ENCODE assay signal across 12 cellular contexts in the genomic region with DNA sequence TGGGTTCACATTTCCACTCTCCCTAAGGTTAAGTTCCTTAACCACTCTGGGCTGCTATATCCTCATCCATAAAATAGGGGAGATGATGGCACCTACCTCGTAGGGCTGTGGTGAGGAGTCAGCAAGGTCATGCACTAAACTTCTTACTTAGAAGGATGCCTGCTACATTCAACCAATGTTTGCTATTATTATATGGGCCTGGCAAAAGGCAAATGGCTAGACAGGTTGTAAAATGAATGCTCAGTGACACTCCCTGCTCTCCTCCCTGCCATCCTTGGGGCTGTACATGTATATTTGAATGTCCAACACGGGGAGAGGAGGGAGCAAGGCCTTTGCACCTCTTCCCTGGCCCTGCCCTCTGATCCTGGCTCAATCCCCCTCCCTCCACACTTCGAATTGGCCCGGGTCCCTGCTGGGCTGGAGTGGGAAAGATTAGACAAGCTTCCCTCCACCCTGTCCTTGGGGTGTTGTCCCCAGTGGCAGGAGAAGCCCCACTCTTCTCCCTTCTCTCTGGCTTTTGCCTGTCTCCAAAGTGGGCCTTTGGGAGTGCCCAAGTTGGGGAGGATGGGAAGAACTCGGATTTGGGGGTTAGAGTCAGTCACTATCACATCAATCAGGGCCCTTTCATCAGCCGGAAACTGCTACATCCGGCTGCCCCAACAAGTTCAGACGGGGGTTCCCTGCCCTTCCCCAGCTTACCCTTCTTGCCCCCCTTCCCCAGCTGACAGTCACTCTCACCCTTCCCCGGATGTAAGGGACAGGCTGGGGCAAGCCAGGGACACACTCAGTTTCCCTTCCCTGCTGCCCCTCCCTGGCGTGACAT. TPM values are rescaled to one million over a fixed set of nuclear protein-coding genes. Genes with fewer than 3 reads are reported as not detected.
A peak's percentile ranks its signal among the peaks of the same experiment; 100 is the strongest.
DNase-seq lines count a peak whose midpoint lies in the region; ATAC-seq and TF ChIP-seq lines count a peak whose summit lies in the region.
"Had no signal": no experiment of that assay in that cellular context is flagged by ENCODE, and none has a peak within 500 bp of the region (broad histone marks: within the 10 kb centered on the region; RNA-seq: fewer than 3 reads in every experiment).

No MANE protein-coding gene starts in this region.

- H3K27ac Mint-ChIP-seq in naive B cell, result peak overlapping the region in 4 of 6 donors; percentile 89 to 98 (median 96)

- H3K27ac ChIP-seq in brain microvascular endothelial cell (no peak overlapping the region), PC-9 (no peak overlapping the region)
- H3K27ac ChIP-seq: cardiac muscle cell, HL-60 had no signal

- peaks cover 16 to 25% (median 22%) of the 10 kb centered on the region in 3 donors for H3K4me1 Mint-ChIP-seq in naive B cell

- H3K27me3 Mint-ChIP-seq in naive B cell, result no peaks in the 10 kb centered on the region

- DNase-seq in GM13976 (ENCODE audit: low spot score) (peak; percentile 74), naive B cell (peak; percentile 54), brain microvascular endothelial cell (no peak), PC-9 (no peak), HEK293T (ENCODE audit: extremely low spot score) (no peak), NCI-H524 treated with DMSO at 0.1 percent for 48 hours (lab: John Stamatoyannopoulos, UW) (no peak)
- DNase-seq in activated CD8-positive, alpha-beta memory T cell treated with anti-CD3 and anti-CD28 coated beads, Interleukin-2, amount 50 U/mL, for 4 hours, result peak; percentile 49
- DNase-seq: DND-41, SHP77 had no signal

- peaks cover 0 to 12% of the 10 kb centered on the region in 2 donors for H3K36me3 Mint-ChIP-seq in naive B cell

- H3K4me3 Mint-ChIP-seq in naive B cell, result peak overlapping the region in 3 of 8 donors; percentile 30 to 73 (median 57)

- CTCF ChIA-PET in PC-9 (lab: Charles Lee), result no interaction called here
- CTCF ChIA-PET in HEK293T (lab: Yijun Ruan, JAX), result interaction anchor here (2.1 kb wide), 1 partner anchor 36 kb away, joined by 9 read pairs; the partner anchor contains the start of gene VEGFA

- no TSS peak for BruUV-seq in PC-9 (replicated peaks; lab: Mats Ljungman, UMichigan)

- H3K9me2 ChIP-seq in PC-9 (ENCODE audit: insufficient read depth), result peaks cover 5% of the 10 kb centered on the region; the same call in 1 of the 2 replicates

- intact Hi-C loops in PC-9 (cut with micrococcal nuclease; ENCODE audit: unreplicated experiment), result no loop called here

- peaks cover 12% of the 10 kb centered on the region; the same call in 1 of the 2 replicates for H3K9me3 ChIP-seq in PC-9 (ENCODE audit: insufficient read depth, low read depth)

- no peak overlapping the region for H2AFZ ChIP-seq in PC-9

- ATAC-seq in HG02981 (IDR thresholded peaks at IDR 0.05; ENCODE audit: unreplicated experiment), result peak; percentile 67
- peak; percentile 96 to 97 for ATAC-seq in naive B cell (ENCODE audit: low read depth in 2 of 2)

- H3K36me3 ChIP-seq in brain microvascular endothelial cell (replicated peaks) (no peaks in the 10 kb centered on the region), PC-9 (ENCODE audit: low read depth) (no peaks in the 10 kb centered on the region)
- H3K36me3 ChIP-seq: cardiac muscle cell had no signal

- peaks cover 4 to 21% (median 17%) of the 10 kb centered on the region in 7 donors for H3K9me3 Mint-ChIP-seq in naive B cell

- H3K27me3 ChIP-seq in brain microvascular endothelial cell (replicated peaks) (no peaks in the 10 kb centered on the region), PC-9 (ENCODE audit: insufficient read depth, low read depth) (no peaks in the 10 kb centered on the region)
- H3K27me3 ChIP-seq: cardiac muscle cell had no signal

- H3K4me3 ChIP-seq in brain microvascular endothelial cell (ENCODE audit: low read depth, low read length) (no peak overlapping the region), PC-9 (no peak overlapping the region)
- H3K4me3 ChIP-seq: cardiac muscle cell had no signal

- no peaks in the 10 kb centered on the region for H3K79me2 ChIP-seq in PC-9 (ENCODE audit: low read depth)

- H3K4me1 ChIP-seq in PC-9 (replicated peaks; ENCODE audit: insufficient read depth), result peaks cover 14% of the 10 kb centered on the region

- no peaks in the 10 kb centered on the region for H4K20me1 ChIP-seq in PC-9 (ENCODE audit: insufficient read depth)

- POLR2A ChIA-PET in PC-9 (lab: Charles Lee; ENCODE audit: unreplicated experiment) (no interaction called here), HEK293T (lab: Yijun Ruan, JAX) (no interaction called here)

- in situ Hi-C loops in GM13976 (cut with MboI; ENCODE audit: low sequenced_read_pairs, unreplicated experiment) (no loop called here), brain microvascular endothelial cell (cut with HindIII; ENCODE audit: low pct_ligation_motif_present, low sequenced_read_pairs) (no loop called here)

- H3K4me2 ChIP-seq in PC-9, result no peak overlapping the region

- H3F3A ChIP-seq in PC-9 (ENCODE audit: insufficient read depth, low read depth), result peaks cover 4% of the 10 kb centered on the region

- no peak for TF ChIP-seq CTCF in GM13976 (IDR thresholded peaks at IDR 0.05; ENCODE audit: borderline replicate concordance, control extremely low read depth, extremely low read depth, insufficient read depth, missing control alignments)
- TF ChIP-seq CTCF in brain microvascular endothelial cell (IDR thresholded peaks at IDR 0.05; ENCODE audit: low read depth, low read length, missing control alignments), result no peak
- no peak for TF ChIP-seq CTCF in PC-9 (conservative IDR thresholded peaks at IDR 0.05)

TF ChIP-seq in HEK293T, 16 proteins besides CTCF, POLR2A, EP300 and RAD21:
- TF ChIP-seq FOXK2 (IDR thresholded peaks at IDR 0.05) (no peak), FOXA1 (IDR thresholded peaks at IDR 0.05) (no peak), CTBP1 (IDR thresholded peaks at IDR 0.05; ENCODE audit: borderline replicate concordance) (no peak), ARNT (IDR thresholded peaks at IDR 0.05) (no peak), ZNF384 (IDR thresholded peaks at IDR 0.05) (no peak), LEF1 (IDR thresholded peaks at IDR 0.05; ENCODE audit: borderline replicate concordance) (no peak), SUZ12 (IDR thresholded peaks at IDR 0.05) (no peak), SP1 (IDR thresholded peaks at IDR 0.05) (no peak), L3MBTL2 (conservative IDR thresholded peaks at IDR 0.05) (no peak), TARDBP (IDR thresholded peaks at IDR 0.05) (no peak), HDGF (IDR thresholded peaks at IDR 0.05; ENCODE audit: borderline replicate concordance) (no peak), ELF4 (IDR thresholded peaks at IDR 0.05) (no peak), NFRKB (IDR thresholded peaks at IDR 0.05) (no peak), FOXM1 (IDR thresholded peaks at IDR 0.05; ENCODE audit: borderline replicate concordance) (no peak), BHLHE40 (IDR thresholded peaks at IDR 0.05; ENCODE audit: borderline replicate concordance) (no peak)

RNA-seq across cellular contexts. Expression of gene VEGFA, which starts 36.3 kb away (rescaled TPM):
- polyA plus RNA-seq in naive B cell (ENCODE audit: low read depth in 6 of 6), result under 1 TPM in 4 of 6 donors, not detected in 2; 0.08 to 0.70 (median 0.41) TPM
- 112 and 117 TPM in 2 replicates for total RNA-seq in PC-9 (2021)

RNA-seq across cellular contexts. Expression of gene MRPS18A, which starts 46.1 kb away (rescaled TPM):
- 10 to 100 TPM; 61.1 to 91.0 (median 80.1) TPM for polyA plus RNA-seq in naive B cell (ENCODE audit: low read depth in 6 of 6)
- total RNA-seq in PC-9 (2021), result 49.1 and 54.8 TPM in 2 replicates

Comparison
In these comparisons a context has a peak if more than half of its experiments do, and no peak if none do; other contexts are left out.
1. DNase-seq: peak in GM13976 (single experiment), activated CD8-positive, alpha-beta memory T cell treated with anti-CD3 and anti-CD28 coated beads, Interleukin-2, amount 50 U/mL, for 4 hours (single experiment) and naive B cell (single experiment); none in brain microvascular endothelial cell (single experiment), PC-9 (0 of 2), HEK293T (single experiment) and NCI-H524 treated with DMSO at 0.1 percent for 48 hours (single experiment).